In the genomic region with DNA sequence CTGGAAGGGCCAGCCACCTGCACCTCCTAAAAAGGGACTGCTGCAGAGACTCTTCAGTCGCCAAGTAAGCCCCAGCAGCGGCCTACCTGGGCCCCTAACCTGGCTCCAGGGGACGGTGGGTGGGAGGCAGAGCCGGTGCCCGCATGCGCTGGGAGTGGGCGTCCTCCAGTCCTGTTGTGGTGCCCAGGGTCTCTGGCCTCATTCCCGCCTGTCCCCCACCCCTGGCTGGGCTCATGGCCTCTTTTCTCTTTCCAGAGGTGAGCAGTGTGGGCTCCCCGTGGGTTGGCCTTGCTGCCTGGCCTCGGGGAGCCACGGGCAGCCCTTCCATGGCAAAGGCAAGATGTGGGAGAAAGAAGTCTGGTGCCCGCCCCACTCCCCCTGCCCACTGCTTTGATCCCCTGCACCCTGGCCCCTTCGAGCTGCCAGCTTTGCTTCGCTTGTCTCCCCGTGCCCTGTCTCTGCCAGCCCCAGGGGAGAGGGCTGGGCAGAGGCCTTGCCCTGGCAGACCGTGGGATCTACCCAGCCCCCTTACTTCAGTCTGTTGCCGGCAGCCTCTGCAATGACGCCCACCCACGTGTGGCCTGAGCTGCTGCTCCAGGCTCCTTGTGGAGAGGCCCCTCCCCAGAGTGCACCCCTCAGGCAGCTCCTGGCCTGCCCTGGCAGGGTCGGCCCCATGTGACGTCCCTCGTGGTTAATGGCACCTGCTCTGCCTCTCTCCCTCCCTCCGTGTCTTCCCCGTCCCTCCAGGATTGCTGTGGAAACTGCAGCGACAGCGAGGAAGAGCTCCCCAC, we compare ENCODE assay signal across 23 cellular contexts. TPM values are rescaled to one million over a fixed set of nuclear protein-coding genes. Genes with fewer than 3 reads are reported as not detected.
DNase-seq lines count a peak whose midpoint lies in the region; ATAC-seq and TF ChIP-seq lines count a peak whose summit lies in the region.
"Had no signal": no experiment of that assay in that cellular context is flagged by ENCODE, and none has a peak within 500 bp of the region (broad histone marks: within the 10 kb centered on the region; RNA-seq: fewer than 3 reads in every experiment).

No MANE protein-coding gene starts in this region.

- ATAC-seq in activated T-cell treated with anti-CD3 and anti-CD28 coated beads, Interleukin-2, amount 50 U/mL, for 72 hours (replicated peaks in 1 of 2), result no peak
- ATAC-seq in central memory CD8-positive, alpha-beta T cell (replicated peaks; ENCODE audit: extremely low read depth, poor library complexity, severe bottlenecking), result no peak
- ATAC-seq in GM19467 (IDR thresholded peaks at IDR 0.05; ENCODE audit: unreplicated experiment) (no peak), HG03442 (IDR thresholded peaks at IDR 0.05; ENCODE audit: unreplicated experiment) (no peak), HG03571 (IDR thresholded peaks at IDR 0.05; ENCODE audit: unreplicated experiment) (no peak)
- ATAC-seq: left cardiac atrium, right lobe of liver had no signal

- TF ChIP-seq CTCF in HEK293 (tag by site-specific recombination; IDR thresholded peaks at IDR 0.05), result no peak

- no peaks in the 10 kb centered on the region for H3K9me3 ChIP-seq in HEK293 (ENCODE audit: control insufficient read depth, insufficient read depth, low read depth, low read length)
- H3K9me3 ChIP-seq: BLaER1 treated with 17β-estradiol and CSF1 and Interleukin-3, amounts not matched to agents 10 nM and 100 nM; right lobe of liver; suprapubic skin; uterus had no signal

- peaks cover 77% of the 10 kb centered on the region for H3K36me3 Mint-ChIP-seq in activated T-cell treated with anti-CD3 and anti-CD28 coated beads, Interleukin-2, amount 50 U/mL, for 24 hours (ENCODE audit: low read depth)
- H3K36me3 Mint-ChIP-seq in activated T-cell treated with anti-CD3 and anti-CD28 coated beads, Interleukin-2, amount 50 U/mL, for 72 hours (ENCODE audit: insufficient read depth in 2 of 2), result peaks cover 17 to 22% of the 10 kb centered on the region in 2 donors
- H3K36me3 Mint-ChIP-seq in central memory CD8-positive, alpha-beta T cell (ENCODE audit: insufficient read depth), result peaks cover 45% of the 10 kb centered on the region

- H3K9me3 Mint-ChIP-seq in activated T-cell treated with anti-CD3 and anti-CD28 coated beads, Interleukin-2, amount 50 U/mL, for 24 hours, result no peaks in the 10 kb centered on the region
- H3K9me3 Mint-ChIP-seq in activated T-cell treated with anti-CD3 and anti-CD28 coated beads, Interleukin-2, amount 50 U/mL, for 72 hours, result no peaks in the 10 kb centered on the region
- H3K9me3 Mint-ChIP-seq in central memory CD8-positive, alpha-beta T cell, result no peaks in the 10 kb centered on the region
- H3K9me3 Mint-ChIP-seq: dendritic cell treated with granulocyte-macrophage colony-stimulating factor and Interleukin-4, amounts not matched to agents 40 ng/mL and 50 ng/mL, for 4 days had no signal

- DNase-seq in activated T-cell treated with anti-CD3 and anti-CD28 coated beads, Interleukin-2, amount 50 U/mL, for 24 hours, result peak; percentile 35
- DNase-seq in activated T-cell treated with anti-CD3 and anti-CD28 coated beads, Interleukin-2, amount 50 U/mL, for 72 hours, result no peak
- DNase-seq in central memory CD8-positive, alpha-beta T cell (ENCODE audit: low spot score in 2 of 2), result no peak
- peak; percentile 66 for DNase-seq in posterior vena cava (ENCODE audit: low spot score)
- DNase-seq: activated CD4-positive, CD25-positive, alpha-beta regulatory T cell treated with anti-CD3 and anti-CD28 coated beads, Interleukin-2, amount 50 U/mL, for 72 hours; HCEC 1CT; head of caudate nucleus; left cardiac atrium; NCI-H1048; NCI-H187; NCI-H69; uterus had no signal

- H3K4me1 Mint-ChIP-seq in activated T-cell treated with anti-CD3 and anti-CD28 coated beads, Interleukin-2, amount 50 U/mL, for 24 hours (ENCODE audit: low read depth), result peaks cover 83% of the 10 kb centered on the region
- H3K4me1 Mint-ChIP-seq in activated T-cell treated with anti-CD3 and anti-CD28 coated beads, Interleukin-2, amount 50 U/mL, for 72 hours (ENCODE audit: low read depth), result peaks cover 72% of the 10 kb centered on the region
- H3K4me1 Mint-ChIP-seq in central memory CD8-positive, alpha-beta T cell, result peaks cover 64% of the 10 kb centered on the region

- no peak overlapping the region for H3K4me3 Mint-ChIP-seq in activated T-cell treated with anti-CD3 and anti-CD28 coated beads, Interleukin-2, amount 50 U/mL, for 24 hours
- H3K4me3 Mint-ChIP-seq in activated T-cell treated with anti-CD3 and anti-CD28 coated beads, Interleukin-2, amount 50 U/mL, for 72 hours, result no peak overlapping the region
- H3K4me3 Mint-ChIP-seq in central memory CD8-positive, alpha-beta T cell, result no peak overlapping the region
- H3K4me3 Mint-ChIP-seq: dendritic cell treated with granulocyte-macrophage colony-stimulating factor and Interleukin-4, amounts not matched to agents 40 ng/mL and 50 ng/mL, for 4 days had no signal

- POLR2A ChIA-PET in HEK293 (lab: Yijun Ruan, JAX), result interaction anchor here (1.1 to 2.7 kb wide), 3 partner anchors 9 to 15 kb away, joined by 5 to 10 read pairs (median 6); a partner anchor contains a TSS

- CTCF ChIA-PET in HEK293 (lab: Yijun Ruan, JAX), result interaction anchor here (0.6 to 1.4 kb wide), 3 partner anchors 11 to 49 kb away, joined by 3 to 7 read pairs (median 3); no protein-coding TSS in a partner anchor

- peak overlapping the region; percentile 73 for H3K27ac Mint-ChIP-seq in activated T-cell treated with anti-CD3 and anti-CD28 coated beads, Interleukin-2, amount 50 U/mL, for 24 hours
- no peak overlapping the region for H3K27ac Mint-ChIP-seq in activated T-cell treated with anti-CD3 and anti-CD28 coated beads, Interleukin-2, amount 50 U/mL, for 72 hours
- H3K27ac Mint-ChIP-seq in central memory CD8-positive, alpha-beta T cell (ENCODE audit: low read depth), result peak overlapping the region; percentile 68
- H3K27ac Mint-ChIP-seq: dendritic cell treated with granulocyte-macrophage colony-stimulating factor and Interleukin-4, amounts not matched to agents 40 ng/mL and 50 ng/mL, for 4 days had no signal

- H3K4me1 ChIP-seq in HEK293 (ENCODE audit: control insufficient read depth, insufficient read depth, low read length), result no peaks in the 10 kb centered on the region

- H3K4me3 ChIP-seq in HEK293 (ENCODE audit: low read depth, low read length), result no peak overlapping the region
- H3K4me3 ChIP-seq: BLaER1 treated with 17β-estradiol and CSF1 and Interleukin-3, amounts not matched to agents 10 nM and 100 nM; cardiac muscle cell; right lobe of liver; suprapubic skin; uterus had no signal

- no peaks in the 10 kb centered on the region for H3K27me3 Mint-ChIP-seq in activated T-cell treated with anti-CD3 and anti-CD28 coated beads, Interleukin-2, amount 50 U/mL, for 24 hours
- H3K27me3 Mint-ChIP-seq in activated T-cell treated with anti-CD3 and anti-CD28 coated beads, Interleukin-2, amount 50 U/mL, for 72 hours (ENCODE audit: low read depth), result no peaks in the 10 kb centered on the region
- H3K27me3 Mint-ChIP-seq in central memory CD8-positive, alpha-beta T cell, result no peaks in the 10 kb centered on the region

- peaks cover 17 to 60% of the 10 kb centered on the region in 2 experiments for H3K36me3 ChIP-seq in HEK293 (ENCODE audit: control insufficient read depth in 2 of 2, insufficient read depth in 1 of 2, low read length in 2 of 2)
- H3K36me3 ChIP-seq: uterus had no signal

- intact Hi-C loops in posterior vena cava (cut with DNase I), result no loop called here

- no peak overlapping the region for H3K27ac ChIP-seq in HEK293 (ENCODE audit: extremely low read depth, low read depth, low read length)
- H3K27ac ChIP-seq: cardiac muscle cell, parathyroid adenoma, right lobe of liver, suprapubic skin, uterus had no signal

TF ChIP-seq in HEK293, 187 proteins besides CTCF, POLR2A, EP300 and RAD21:
- TF ChIP-seq ZFHX2 (tag by site-specific recombination; conservative IDR thresholded peaks at IDR 0.05), result peak; percentile 75
- TF ChIP-seq ZNF521 (tag by site-specific recombination; IDR thresholded peaks at IDR 0.05), result no peak
- TF ChIP-seq ZBTB1 (tag by site-specific recombination; IDR thresholded peaks at IDR 0.05), result no peak
- peak; percentile 57 for TF ChIP-seq EGR2 (tag by site-specific recombination; IDR thresholded peaks at IDR 0.05; ENCODE audit: low read depth)
- TF ChIP-seq, protein P1, sequence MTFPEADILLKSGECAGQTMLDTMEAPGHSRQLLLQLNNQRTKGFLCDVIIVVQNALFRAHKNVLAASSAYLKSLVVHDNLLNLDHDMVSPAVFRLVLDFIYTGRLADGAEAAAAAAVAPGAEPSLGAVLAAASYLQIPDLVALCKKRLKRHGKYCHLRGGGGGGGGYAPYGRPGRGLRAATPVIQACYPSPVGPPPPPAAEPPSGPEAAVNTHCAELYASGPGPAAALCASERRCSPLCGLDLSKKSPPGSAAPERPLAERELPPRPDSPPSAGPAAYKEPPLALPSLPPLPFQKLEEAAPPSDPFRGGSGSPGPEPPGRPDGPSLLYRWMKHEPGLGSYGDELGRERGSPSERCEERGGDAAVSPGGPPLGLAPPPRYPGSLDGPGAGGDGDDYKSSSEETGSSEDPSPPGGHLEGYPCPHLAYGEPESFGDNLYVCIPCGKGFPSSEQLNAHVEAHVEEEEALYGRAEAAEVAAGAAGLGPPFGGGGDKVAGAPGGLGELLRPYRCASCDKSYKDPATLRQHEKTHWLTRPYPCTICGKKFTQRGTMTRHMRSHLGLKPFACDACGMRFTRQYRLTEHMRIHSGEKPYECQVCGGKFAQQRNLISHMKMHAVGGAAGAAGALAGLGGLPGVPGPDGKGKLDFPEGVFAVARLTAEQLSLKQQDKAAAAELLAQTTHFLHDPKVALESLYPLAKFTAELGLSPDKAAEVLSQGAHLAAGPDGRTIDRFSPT (tag by site-specific recombination; IDR thresholded peaks at IDR 0.05), result peak; percentile 34; the same call in 1 of the 2 replicates

RNA-seq across cellular contexts. Expression of a gene that starts 5.4 kb away (rescaled TPM):
- 10 to 100 TPM; 12.1 to 16.0 TPM for total RNA-seq in activated T-cell treated with anti-CD3 and anti-CD28 coated beads, Interleukin-2, amount 50 U/mL, for 72 hours
- total RNA-seq in posterior vena cava, result 1 to 10 TPM in 1 of 2 donors, under 1 TPM in 1; 0.79 to 2.0 TPM

RNA-seq across cellular contexts. Expression of a gene that starts 14.7 kb away (rescaled TPM):
- 100 to 1,000 TPM; 133 to 135 TPM for total RNA-seq in activated T-cell treated with anti-CD3 and anti-CD28 coated beads, Interleukin-2, amount 50 U/mL, for 72 hours
- 10 to 100 TPM; 22.9 to 28.2 TPM for total RNA-seq in posterior vena cava

RNA-seq across cellular contexts. Expression of a gene that starts 31.8 kb away (rescaled TPM):
- 1 to 10 TPM; 6.5 to 6.7 TPM for total RNA-seq in activated T-cell treated with anti-CD3 and anti-CD28 coated beads, Interleukin-2, amount 50 U/mL, for 72 hours
- total RNA-seq in posterior vena cava, result under 1 TPM; 0.38 to 0.93 TPM

RNA-seq across cellular contexts. Expression of a gene that starts 32.2 kb away (rescaled TPM):
- 10 to 100 TPM; 69.5 to 98.8 TPM for total RNA-seq in activated T-cell treated with anti-CD3 and anti-CD28 coated beads, Interleukin-2, amount 50 U/mL, for 72 hours
- 100 to 1,000 TPM in 1 of 2 donors, 10 to 100 TPM in 1; 94.9 to 121 TPM for total RNA-seq in posterior vena cava

RNA-seq across cellular contexts. Expression of a gene that starts 40.7 kb away (rescaled TPM):
- total RNA-seq in activated T-cell treated with anti-CD3 and anti-CD28 coated beads, Interleukin-2, amount 50 U/mL, for 72 hours, result not detected
- total RNA-seq in posterior vena cava, result not detected
- total RNA-seq: cardiac muscle cell, left cardiac atrium, LHCN-M2, right lobe of liver, suprapubic skin, uterus had no signal

Comparison
In these comparisons a context has a peak if more than half of its experiments do, and no peak if none do; other contexts are left out.
1. DNase-seq: peak in activated T-cell treated with anti-CD3 and anti-CD28 coated beads, Interleukin-2, amount 50 U/mL, for 24 hours (single experiment) and posterior vena cava (single experiment); none in activated T-cell treated with anti-CD3 and anti-CD28 coated beads, Interleukin-2, amount 50 U/mL, for 72 hours (0 of 2) and central memory CD8-positive, alpha-beta T cell (0 of 2).
2. RNA of a gene that starts 5.4 kb away (total RNA-seq): 12.1 to 16.0 TPM in activated T-cell treated with anti-CD3 and anti-CD28 coated beads, Interleukin-2, amount 50 U/mL, for 72 hours; 0.79 to 2.0 TPM in posterior vena cava; every median in the first group is over 4 times any median in the second.
3. RNA of a gene that starts 14.7 kb away (total RNA-seq): 133 to 135 TPM in activated T-cell treated with anti-CD3 and anti-CD28 coated beads, Interleukin-2, amount 50 U/mL, for 72 hours; 22.9 to 28.2 TPM in posterior vena cava; every median in the first group is over 4 times any median in the second.